Comparison of ENCODE assay signal across 10 cellular contexts in genomic region chr9:95018099-95018927, GRCh38.
DNase-seq lines count a peak whose midpoint lies in the region; ATAC-seq and FAIRE-seq lines count a peak whose summit lies in the region.
"Had no signal": no experiment of that assay in that cellular context is flagged by ENCODE, and none has a peak within 500 bp of the region (broad histone marks: within the 10 kb centered on the region; RNA-seq: fewer than 3 reads in every experiment).

No MANE protein-coding gene starts in this region.

- peak overlapping the region; percentile 63 for H3K4me2 ChIP-seq in GM23248 (ENCODE audit: unreplicated experiment)

- no peaks in the 10 kb centered on the region for H4K20me1 ChIP-seq in GM23248 (ENCODE audit: insufficient read depth)

- peaks cover 75% of the 10 kb centered on the region for H3K4me1 ChIP-seq in GM23248 (ENCODE audit: insufficient read depth)
- H3K4me1 ChIP-seq in small intestine (ENCODE audit: control insufficient read depth in 2 of 2, insufficient read depth in 1 of 2, low read depth in 1 of 2, low read length in 1 of 2), result peaks cover 0 to 6% of the 10 kb centered on the region in 2 donors

- no peaks in the 10 kb centered on the region for H3K27me3 Mint-ChIP-seq in stimulated activated naive B cell treated with anti-CD40 and anti-IgM and Interleukin-4, amounts not matched to agents 10 μg/mL and 1 μg/mL and 100 μg/mL, for 72 hours
- H3K27me3 Mint-ChIP-seq: activated CD8-positive, alpha-beta memory T cell treated with anti-CD3 and anti-CD28 coated beads, Interleukin-2, amount 10 ng/mL, durations not matched to agents 7 days and 5 days had no signal

- H3K27me3 ChIP-seq in GM23248 (replicated peaks; ENCODE audit: insufficient read depth), result no peaks in the 10 kb centered on the region
- no peaks in the 10 kb centered on the region for H3K27me3 ChIP-seq in small intestine (ENCODE audit: control insufficient read depth in 2 of 2, insufficient read depth in 2 of 2, low read length in 2 of 2)

- H3F3A ChIP-seq in GM23248 (ENCODE audit: insufficient read depth), result peaks cover 95% of the 10 kb centered on the region

- H3K27ac ChIP-seq in GM23248 (peak overlapping the region; percentile 98), small intestine (ENCODE audit: low read depth in 1 of 2, low read length in 1 of 2) (peak overlapping the region in 1 of 2 donors; percentile 77)

- intact Hi-C loops in left colon (cut with DNase I, micrococcal nuclease), result no loop called here

- no peaks in the 10 kb centered on the region for H3K4me1 Mint-ChIP-seq in stimulated activated naive B cell treated with anti-CD40 and anti-IgM and Interleukin-4, amounts not matched to agents 10 μg/mL and 1 μg/mL and 100 μg/mL, for 72 hours

- in situ Hi-C loops in GM23248 (cut with MboI), result loop anchor here (25.0 kb wide), 1 partner anchor 231 kb away; no protein-coding TSS in a partner anchor

- H3K9me3 Mint-ChIP-seq in stimulated activated naive B cell treated with anti-CD40 and anti-IgM and Interleukin-4, amounts not matched to agents 10 μg/mL and 1 μg/mL and 100 μg/mL, for 72 hours, result no peaks in the 10 kb centered on the region
- H3K9me3 Mint-ChIP-seq: H9 had no signal

- 17 to 20% methylated on average over 11 of the region's 11 CpGs for WGBS in GM23248 (ENCODE audit: low coverage in 1 of 2, low lambda C conversion rate in 2 of 2, missing lambda C conversion rate in 2 of 2), 2 experiments
- 58 to 86% (median 79%) methylated on average over 11 of the region's 11 CpGs for WGBS in small intestine, 3 donors

- H3K9me2 ChIP-seq in GM23248 (ENCODE audit: insufficient read depth), result no peaks in the 10 kb centered on the region

- DNase-seq in GM23248, result peak; percentile 99
- DNase-seq in amniotic epithelial cell (ENCODE audit: low read depth), result peak; percentile 93
- peak; percentile 69 for DNase-seq in inferior parietal cortex (ENCODE audit: extremely low spot score)
- no peak for DNase-seq in stimulated activated naive B cell treated with anti-CD40 and anti-IgM and Interleukin-4, amounts not matched to agents 10 μg/mL and 1 μg/mL and 100 μg/mL, for 72 hours
- no peak for DNase-seq in left colon
- DNase-seq in activated effector memory CD4-positive, alpha-beta T cell treated with anti-CD3 and anti-CD28 coated beads, Interleukin-2, amount 50 U/mL, for 16 hours, result no peak
- DNase-seq in small intestine, result no peak
- DNase-seq: activated CD8-positive, alpha-beta memory T cell treated with anti-CD3 and anti-CD28 coated beads, Interleukin-2, amount 10 ng/mL, durations not matched to agents 7 days and 5 days; H9 had no signal

- H3K9me3 ChIP-seq in GM23248 (ENCODE audit: low read depth) (no peaks in the 10 kb centered on the region), small intestine (ENCODE audit: control insufficient read depth, low read depth) (no peaks in the 10 kb centered on the region)

- peak overlapping the region; percentile 86 for H3K9ac ChIP-seq in GM23248

- ATAC-seq in stimulated activated naive B cell treated with anti-CD40 and anti-IgM and Interleukin-4, amounts not matched to agents 10 μg/mL and 1 μg/mL and 100 μg/mL, for 72 hours (replicated peaks), result peak; percentile 29 to 56
- ATAC-seq in left colon (no peak), GM19455 (IDR thresholded peaks at IDR 0.05; ENCODE audit: unreplicated experiment) (no peak)
- ATAC-seq: activated CD8-positive, alpha-beta memory T cell treated with anti-CD3 and anti-CD28 coated beads, Interleukin-2, amount 10 ng/mL, durations not matched to agents 7 days and 5 days had no signal

- no peak overlapping the region for H2AFZ ChIP-seq in GM23248

- no peak overlapping the region for H3K27ac Mint-ChIP-seq in stimulated activated naive B cell treated with anti-CD40 and anti-IgM and Interleukin-4, amounts not matched to agents 10 μg/mL and 1 μg/mL and 100 μg/mL, for 72 hours
- H3K27ac Mint-ChIP-seq: activated CD8-positive, alpha-beta memory T cell treated with anti-CD3 and anti-CD28 coated beads, Interleukin-2, amount 10 ng/mL, durations not matched to agents 7 days and 5 days had no signal

- peaks cover 66% of the 10 kb centered on the region for H3K36me3 ChIP-seq in GM23248 (ENCODE audit: low read depth)
- H3K36me3 ChIP-seq in small intestine (ENCODE audit: control insufficient read depth in 2 of 2, insufficient read depth in 2 of 2, low read length in 2 of 2), result peaks cover 0 to 5% of the 10 kb centered on the region in 2 donors

- H3K79me2 ChIP-seq in GM23248 (ENCODE audit: insufficient read depth), result peaks cover 94% of the 10 kb centered on the region

- no peak for FAIRE-seq in small intestine (lab: Jason Lieb, UNC)

- peak overlapping the region; percentile 49 for H3K4me3 ChIP-seq in GM23248
- H3K4me3 ChIP-seq in small intestine (ENCODE audit: low read depth in 1 of 2, low read length in 2 of 2), result no peak overlapping the region

- no peak overlapping the region for H3K4me3 Mint-ChIP-seq in stimulated activated naive B cell treated with anti-CD40 and anti-IgM and Interleukin-4, amounts not matched to agents 10 μg/mL and 1 μg/mL and 100 μg/mL, for 72 hours
- H3K4me3 Mint-ChIP-seq: activated CD8-positive, alpha-beta memory T cell treated with anti-CD3 and anti-CD28 coated beads, Interleukin-2, amount 10 ng/mL, durations not matched to agents 7 days and 5 days; H9 had no signal

- H3K36me3 Mint-ChIP-seq in stimulated activated naive B cell treated with anti-CD40 and anti-IgM and Interleukin-4, amounts not matched to agents 10 μg/mL and 1 μg/mL and 100 μg/mL, for 72 hours, result peaks cover 18 to 22% of the 10 kb centered on the region in 2 donors
- H3K36me3 Mint-ChIP-seq: activated CD8-positive, alpha-beta memory T cell treated with anti-CD3 and anti-CD28 coated beads, Interleukin-2, amount 10 ng/mL, durations not matched to agents 7 days and 5 days had no signal

Comparison
In these comparisons a context has a peak if more than half of its experiments do, and no peak if none do; other contexts are left out.
1. DNase-seq: peak in GM23248 (single experiment), amniotic epithelial cell (single experiment) and inferior parietal cortex (single experiment); none in stimulated activated naive B cell treated with anti-CD40 and anti-IgM and Interleukin-4, amounts not matched to agents 10 μg/mL and 1 μg/mL and 100 μg/mL, for 72 hours (single experiment), left colon (0 of 2), activated effector memory CD4-positive, alpha-beta T cell treated with anti-CD3 and anti-CD28 coated beads, Interleukin-2, amount 50 U/mL, for 16 hours (single experiment) and small intestine (single experiment).
2. ATAC-seq: peak in stimulated activated naive B cell treated with anti-CD40 and anti-IgM and Interleukin-4, amounts not matched to agents 10 μg/mL and 1 μg/mL and 100 μg/mL, for 72 hours (2 of 2); none in left colon (single experiment) and GM19455 (single experiment).